9 cellular contexts compared by ENCODE assay signal in genomic region chr15:53759333-53759975, GRCh38.
DNase-seq lines count a peak whose midpoint lies in the region; TF ChIP-seq lines count a peak whose summit lies in the region.
"Had no signal": no experiment of that assay in that cellular context is flagged by ENCODE, and none has a peak within 500 bp of the region (broad histone marks: within the 10 kb centered on the region; RNA-seq: fewer than 3 reads in every experiment).

Gene WDR72, minus strand, starts transcription at chr15:53759663. Its CDS starts 26,514 bp downstream, at chr15:53733149.

- in situ Hi-C loops in GM13976 (cut with MboI; ENCODE audit: low sequenced_read_pairs, unreplicated experiment): no loop called here

- no peaks in the 10 kb centered on the region for H3K4me1 ChIP-seq in rectal smooth muscle tissue (ENCODE audit: control insufficient read depth, insufficient read depth, low read length)
- no peaks in the 10 kb centered on the region for H3K4me1 ChIP-seq in effector memory CD4-positive, alpha-beta T cell (ENCODE audit: control insufficient read depth, insufficient read depth, low read length, poor library complexity, severe bottlenecking)

- H3K27me3 ChIP-seq in rectal smooth muscle tissue (ENCODE audit: control insufficient read depth, insufficient read depth, low read length): peaks cover 2% of the 10 kb centered on the region
- H3K27me3 ChIP-seq in effector memory CD4-positive, alpha-beta T cell (replicated peaks; ENCODE audit: control insufficient read depth, insufficient read depth, low read length, poor library complexity, severe bottlenecking): no peaks in the 10 kb centered on the region

- H3K27ac ChIP-seq in RWPE1 (no peak within 1 kb of the TSS), rectal smooth muscle tissue (ENCODE audit: low read depth, low read length) (no peak within 1 kb of the TSS)
- no peak within 1 kb of the TSS for H3K27ac ChIP-seq in effector memory CD4-positive, alpha-beta T cell (ENCODE audit: insufficient read depth, low read length, poor library complexity, severe bottlenecking)

- POLR2A ChIA-PET in RWPE1 (lab: Yijun Ruan, JAX; ENCODE audit: low non-redundant PET): no interaction called here

- CTCF ChIA-PET in RWPE1 (lab: Yijun Ruan, JAX): no interaction called here

- no peaks in the 10 kb centered on the region for H3K36me3 ChIP-seq in rectal smooth muscle tissue (ENCODE audit: control insufficient read depth, insufficient read depth, low read length)
- no peaks in the 10 kb centered on the region for H3K36me3 ChIP-seq in effector memory CD4-positive, alpha-beta T cell (ENCODE audit: control insufficient read depth, insufficient read depth, low read length)

- H3K9me3 ChIP-seq in effector memory CD4-positive, alpha-beta T cell (ENCODE audit: control insufficient read depth, low read length): no peaks in the 10 kb centered on the region

- H3K4me3 ChIP-seq in iPS-11a (ENCODE audit: low read depth, low read length) (peak within 1 kb of the TSS; percentile 33), rectal smooth muscle tissue (ENCODE audit: low read length) (peak within 1 kb of the TSS; percentile 45)
- H3K4me3 ChIP-seq in effector memory CD4-positive, alpha-beta T cell (ENCODE audit: insufficient read depth, low read depth, low read length, poor library complexity, severe bottlenecking): no peak within 1 kb of the TSS

- DNase-seq in GM13976 (ENCODE audit: low spot score) (peak; percentile 18), RWPE1 (ENCODE audit: low spot score) (peak; percentile 14), SKM-1 (lab: John Stamatoyannopoulos, UW; ENCODE audit: unreplicated experiment) (no peak), NOMO-1 treated with dmso at 0.1 percent for 144 hours (lab: John Stamatoyannopoulos, UW; ENCODE audit: unreplicated experiment) (no peak), foreskin melanocyte (no peak)
- DNase-seq in effector memory CD4-positive, alpha-beta T cell: no peak
- DNase-seq: activated CD8-positive, alpha-beta memory T cell treated with anti-CD3 and anti-CD28 coated beads, Interleukin-2, amount 10 ng/mL, durations not matched to agents 7 days and 5 days had no signal

- no peak within 1 kb of the TSS for H3K9ac ChIP-seq in rectal smooth muscle tissue (ENCODE audit: low read length)

- TF ChIP-seq CTCF in GM13976 (IDR thresholded peaks at IDR 0.05; ENCODE audit: borderline replicate concordance, control extremely low read depth, extremely low read depth, insufficient read depth, missing control alignments): no peak
- TF ChIP-seq CTCF in RWPE1 (conservative IDR thresholded peaks at IDR 0.05; ENCODE audit: low read depth): no peak

Comparison
In these comparisons a context has a peak if more than half of its experiments do, and no peak if none do; other contexts are left out.
1. DNase-seq: peak in GM13976 (single experiment) and RWPE1 (single experiment); none in SKM-1 (single experiment), NOMO-1 treated with dmso at 0.1 percent for 144 hours (single experiment), effector memory CD4-positive, alpha-beta T cell (0 of 3) and foreskin melanocyte (single experiment).